8 cellular contexts compared by ENCODE assay signal in the genomic region with DNA sequence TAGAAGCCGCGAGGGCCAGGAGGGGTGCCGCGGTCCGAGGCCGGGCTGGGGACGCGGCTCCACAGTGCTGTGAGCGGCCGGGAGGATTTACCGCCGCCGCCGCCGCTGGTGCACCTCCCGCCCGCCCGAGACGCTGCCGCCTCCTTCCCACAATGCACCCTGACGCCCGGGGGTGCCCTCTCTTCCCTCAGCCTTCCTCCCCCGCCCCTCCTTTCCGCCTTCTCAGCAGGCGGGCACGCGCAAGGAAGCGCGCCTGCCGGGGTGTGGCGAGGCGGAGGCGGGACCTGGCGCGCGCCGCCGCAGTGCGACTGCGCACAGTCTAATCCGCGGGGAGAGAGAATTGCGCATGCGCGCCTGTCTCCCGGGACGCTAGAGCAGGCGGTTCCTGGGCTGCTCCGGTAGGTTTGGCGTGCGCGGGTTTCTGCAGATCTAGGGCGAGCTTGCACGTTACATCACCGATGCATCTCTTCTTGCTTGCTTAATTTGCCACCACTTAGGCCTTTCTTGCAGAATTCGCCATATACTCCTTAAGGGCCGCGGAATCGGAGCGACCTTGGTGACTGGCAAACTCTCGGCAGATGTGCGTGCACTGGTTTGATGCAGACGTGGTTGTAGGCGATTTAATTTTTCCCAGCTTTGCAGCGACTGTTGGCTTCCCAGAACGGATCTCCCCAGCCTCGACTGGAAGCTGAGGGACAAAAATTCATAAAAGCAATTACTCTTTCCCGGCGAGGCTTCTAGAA. TPM values are rescaled to one million over a fixed set of nuclear protein-coding genes. Genes with fewer than 3 reads are reported as not detected.
A peak's percentile ranks its signal among the peaks of the same experiment; 100 is the strongest.
DNase-seq lines count a peak whose midpoint lies in the region; TF ChIP-seq lines count a peak whose summit lies in the region.

A gene (plus strand): TSS at position 347 of the 743 bp plus-strand sequence. CDS start 506 bp downstream, outside the sequence.
A gene with protein sequence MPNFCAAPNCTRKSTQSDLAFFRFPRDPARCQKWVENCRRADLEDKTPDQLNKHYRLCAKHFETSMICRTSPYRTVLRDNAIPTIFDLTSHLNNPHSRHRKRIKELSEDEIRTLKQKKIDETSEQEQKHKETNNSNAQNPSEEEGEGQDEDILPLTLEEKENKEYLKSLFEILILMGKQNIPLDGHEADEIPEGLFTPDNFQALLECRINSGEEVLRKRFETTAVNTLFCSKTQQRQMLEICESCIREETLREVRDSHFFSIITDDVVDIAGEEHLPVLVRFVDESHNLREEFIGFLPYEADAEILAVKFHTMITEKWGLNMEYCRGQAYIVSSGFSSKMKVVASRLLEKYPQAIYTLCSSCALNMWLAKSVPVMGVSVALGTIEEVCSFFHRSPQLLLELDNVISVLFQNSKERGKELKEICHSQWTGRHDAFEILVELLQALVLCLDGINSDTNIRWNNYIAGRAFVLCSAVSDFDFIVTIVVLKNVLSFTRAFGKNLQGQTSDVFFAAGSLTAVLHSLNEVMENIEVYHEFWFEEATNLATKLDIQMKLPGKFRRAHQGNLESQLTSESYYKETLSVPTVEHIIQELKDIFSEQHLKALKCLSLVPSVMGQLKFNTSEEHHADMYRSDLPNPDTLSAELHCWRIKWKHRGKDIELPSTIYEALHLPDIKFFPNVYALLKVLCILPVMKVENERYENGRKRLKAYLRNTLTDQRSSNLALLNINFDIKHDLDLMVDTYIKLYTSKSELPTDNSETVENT (minus strand): TSS at position 156 of the 743 bp plus-strand sequence. CDS start 296 bp downstream, outside the sequence.

- H3K27ac Mint-ChIP-seq in activated T-helper 2 cell treated with anti-CD3 and anti-CD28 coated beads, Interferon-gamma antibody, Interleukin-2, Interleukin-4, amounts not matched to agents 10 μg/mL and 5 μg/mL and 100 μg/mL, durations not matched to agents 14 hours and 24 hours and 36 hours: peak within 1 kb of the TSS; percentile 89
- H3K27ac Mint-ChIP-seq in nephron progenitor cell: peak within 1 kb of the TSS; percentile 89
- H3K27ac Mint-ChIP-seq in stimulated activated naive CD8-positive, alpha-beta T cell treated with anti-CD3 and anti-CD28 coated beads, Interleukin-15, Interleukin-2, amounts not matched to agents 100 ng/mL and 50 ng/mL, for 24 hours: peak within 1 kb of the TSS; percentile 92

- peak within 1 kb of the TSS; percentile 66 for H3K9ac ChIP-seq in ES-I3 (ENCODE audit: low read depth, low read length)

- DNase-seq in H4 (ENCODE audit: low spot score) (peak; percentile 95), RPMI7951 (ENCODE audit: low read depth) (peak; percentile 97), fibroblast of the aortic adventitia (ENCODE audit: low read depth) (peak; percentile 96), nephron progenitor cell (peak; percentile 96)
- DNase-seq in activated T-helper 2 cell treated with anti-CD3 and anti-CD28 coated beads, Interferon-gamma antibody, Interleukin-2, Interleukin-4, amounts not matched to agents 10 μg/mL and 5 μg/mL and 100 μg/mL, durations not matched to agents 14 hours and 24 hours and 36 hours (ENCODE audit: low spot score): peak; percentile 96

- H3K36me3 ChIP-seq in ES-I3 (ENCODE audit: insufficient read depth, low read length): no peaks in the 10 kb centered on the region

- H3K4me3 Mint-ChIP-seq in activated T-helper 2 cell treated with anti-CD3 and anti-CD28 coated beads, Interferon-gamma antibody, Interleukin-2, Interleukin-4, amounts not matched to agents 10 μg/mL and 5 μg/mL and 100 μg/mL, durations not matched to agents 14 hours and 24 hours and 36 hours (ENCODE audit: low read depth): peak within 1 kb of the TSS; percentile 95
- H3K4me3 Mint-ChIP-seq in nephron progenitor cell: peak within 1 kb of the TSS; percentile 95
- H3K4me3 Mint-ChIP-seq in stimulated activated naive CD8-positive, alpha-beta T cell treated with anti-CD3 and anti-CD28 coated beads, Interleukin-15, Interleukin-2, amounts not matched to agents 100 ng/mL and 50 ng/mL, for 24 hours: peak within 1 kb of the TSS; percentile 97

- TF ChIP-seq CTCF in LNCAP (IDR thresholded peaks at IDR 0.05) (peak; percentile 35; the same call in 1 of the 2 replicates), fibroblast of the aortic adventitia (IDR thresholded peaks at IDR 0.05; ENCODE audit: insufficient read depth, low read length) (no peak), nephron progenitor cell (IDR thresholded peaks at IDR 0.05) (no peak)

- H3K4me1 ChIP-seq in ES-I3 (ENCODE audit: insufficient read depth, low read length): peaks cover 25% of the 10 kb centered on the region

- H3K9me3 ChIP-seq in ES-I3 (ENCODE audit: control insufficient read depth, insufficient read depth, low read length): no peaks in the 10 kb centered on the region

- no peaks in the 10 kb centered on the region for H3K9me3 Mint-ChIP-seq in activated T-helper 2 cell treated with anti-CD3 and anti-CD28 coated beads, Interferon-gamma antibody, Interleukin-2, Interleukin-4, amounts not matched to agents 10 μg/mL and 5 μg/mL and 100 μg/mL, durations not matched to agents 14 hours and 24 hours and 36 hours
- peaks cover 22% of the 10 kb centered on the region for H3K9me3 Mint-ChIP-seq in nephron progenitor cell
- no peaks in the 10 kb centered on the region for H3K9me3 Mint-ChIP-seq in stimulated activated naive CD8-positive, alpha-beta T cell treated with anti-CD3 and anti-CD28 coated beads, Interleukin-15, Interleukin-2, amounts not matched to agents 100 ng/mL and 50 ng/mL, for 24 hours

- H3K4me3 ChIP-seq in fibroblast of the aortic adventitia (ENCODE audit: low read depth, low read length): peak within 1 kb of the TSS; percentile 95

- H3K36me3 Mint-ChIP-seq in activated T-helper 2 cell treated with anti-CD3 and anti-CD28 coated beads, Interferon-gamma antibody, Interleukin-2, Interleukin-4, amounts not matched to agents 10 μg/mL and 5 μg/mL and 100 μg/mL, durations not matched to agents 14 hours and 24 hours and 36 hours (ENCODE audit: low read depth): peaks cover 13% of the 10 kb centered on the region
- peaks cover 55% of the 10 kb centered on the region for H3K36me3 Mint-ChIP-seq in nephron progenitor cell (ENCODE audit: low read depth)
- H3K36me3 Mint-ChIP-seq in stimulated activated naive CD8-positive, alpha-beta T cell treated with anti-CD3 and anti-CD28 coated beads, Interleukin-15, Interleukin-2, amounts not matched to agents 100 ng/mL and 50 ng/mL, for 24 hours (ENCODE audit: low read depth): no peaks in the 10 kb centered on the region

- H3K4me1 Mint-ChIP-seq in activated T-helper 2 cell treated with anti-CD3 and anti-CD28 coated beads, Interferon-gamma antibody, Interleukin-2, Interleukin-4, amounts not matched to agents 10 μg/mL and 5 μg/mL and 100 μg/mL, durations not matched to agents 14 hours and 24 hours and 36 hours (ENCODE audit: low read depth): peaks cover 49% of the 10 kb centered on the region
- H3K4me1 Mint-ChIP-seq in nephron progenitor cell: peaks cover 78% of the 10 kb centered on the region
- peaks cover 69% of the 10 kb centered on the region for H3K4me1 Mint-ChIP-seq in stimulated activated naive CD8-positive, alpha-beta T cell treated with anti-CD3 and anti-CD28 coated beads, Interleukin-15, Interleukin-2, amounts not matched to agents 100 ng/mL and 50 ng/mL, for 24 hours (ENCODE audit: low read depth)

- intact Hi-C loops in activated T-helper 2 cell treated with anti-CD3 and anti-CD28 coated beads, Interferon-gamma antibody, Interleukin-2, Interleukin-4, amounts not matched to agents 10 μg/mL and 5 μg/mL and 100 μg/mL, durations not matched to agents 14 hours and 24 hours and 36 hours (cut with micrococcal nuclease): loop anchor here (1.0 to 5.0 kb wide), 7 partner anchors 10 to 1441 kb away; a partner anchor contains a TSS

- no peaks in the 10 kb centered on the region for H3K27me3 Mint-ChIP-seq in activated T-helper 2 cell treated with anti-CD3 and anti-CD28 coated beads, Interferon-gamma antibody, Interleukin-2, Interleukin-4, amounts not matched to agents 10 μg/mL and 5 μg/mL and 100 μg/mL, durations not matched to agents 14 hours and 24 hours and 36 hours (ENCODE audit: low read depth)
- peaks cover 7% of the 10 kb centered on the region for H3K27me3 Mint-ChIP-seq in nephron progenitor cell (ENCODE audit: low read depth, poor library complexity)
- no peaks in the 10 kb centered on the region for H3K27me3 Mint-ChIP-seq in stimulated activated naive CD8-positive, alpha-beta T cell treated with anti-CD3 and anti-CD28 coated beads, Interleukin-15, Interleukin-2, amounts not matched to agents 100 ng/mL and 50 ng/mL, for 24 hours

RNA-seq across cellular contexts. Expression of the first gene that starts in this region (rescaled TPM):
- 0.08 and 1.2 TPM in 2 replicates for total RNA-seq in H4 (2014; rRNA removed; shearing (Covaris generic))
- 2.5 and 3.6 TPM in 2 replicates for total RNA-seq in RPMI7951 (2014; rRNA removed; shearing (Covaris generic))
- total RNA-seq in activated T-helper 2 cell treated with anti-CD3 and anti-CD28 coated beads, Interferon-gamma antibody, Interleukin-2, Interleukin-4, amounts not matched to agents 10 μg/mL and 5 μg/mL and 100 μg/mL, durations not matched to agents 14 hours and 24 hours and 36 hours: 4.3 and 4.4 TPM in 2 replicates
- 2.0 and 4.2 TPM in 2 replicates for total RNA-seq in fibroblast of the aortic adventitia (ENCODE audit: low replicate concordance)

RNA-seq across cellular contexts. Expression of the second gene that starts in this region (rescaled TPM):
- total RNA-seq in H4 (2014; rRNA removed; shearing (Covaris generic)): 56.1 and 60.0 TPM in 2 replicates
- total RNA-seq in RPMI7951 (2014; rRNA removed; shearing (Covaris generic)): 56.9 and 69.9 TPM in 2 replicates
- 63.1 and 66.0 TPM in 2 replicates for total RNA-seq in activated T-helper 2 cell treated with anti-CD3 and anti-CD28 coated beads, Interferon-gamma antibody, Interleukin-2, Interleukin-4, amounts not matched to agents 10 μg/mL and 5 μg/mL and 100 μg/mL, durations not matched to agents 14 hours and 24 hours and 36 hours
- 55.5 and 60.1 TPM in 2 replicates for total RNA-seq in fibroblast of the aortic adventitia (ENCODE audit: low replicate concordance)

Comparison
In these comparisons a context has a peak if more than half of its experiments do, and no peak if none do; other contexts are left out.
1. Peak in every context shown above with its lines: DNase-seq and H3K4me3 ChIP-seq.